In genomic region chr3:49021813-49022720, GRCh38 we compare ENCODE assay signal across 8 cellular contexts. TPM values are rescaled to one million over a fixed set of nuclear protein-coding genes. Genes with fewer than 3 reads are reported as not detected.
A peak's percentile ranks its signal among the peaks of the same experiment; 100 is the strongest.
DNase-seq lines count a peak whose midpoint lies in the region; ATAC-seq, FAIRE-seq and TF ChIP-seq lines count a peak whose summit lies in the region.

TSS of gene NDUFAF3 (plus strand) at chr3:49022121. CDS start at chr3:49022145, 24 bp downstream.

- peak within 1 kb of the TSS; percentile 88 for H3K56ac ChIP-seq in H1 (replicated peaks; ENCODE audit: insufficient read length, low read depth, low read length)

- H3K27ac ChIP-seq in HL-60 (replicated peaks) (peak within 1 kb of the TSS; percentile 99), H1 (ENCODE audit: low read depth, low read length) (peak within 1 kb of the TSS; percentile 91)

- H3K18ac ChIP-seq in H1 (ENCODE audit: extremely low read depth, low read length), result peak within 1 kb of the TSS; percentile 90

- no peak within 1 kb of the TSS for H2BK15ac ChIP-seq in H1 (ENCODE audit: low read length)

- peak within 1 kb of the TSS; percentile 94 to 96 (median 96) for H3K9ac ChIP-seq in H1 (replicated peaks in 1 of 4; ENCODE audit: extremely low read depth in 1 of 4, low read depth in 3 of 4, low read length in 3 of 4)

- H3K79me2 ChIP-seq in H1 (ENCODE audit: control insufficient read depth in 1 of 2, insufficient read depth in 2 of 2, low read length in 2 of 2), result peaks cover 0 to 16% of the 10 kb centered on the region in 2 experiments; a peak in 1 of 4 replicates

- peak within 1 kb of the TSS; percentile 96 to 98 for H3K4me2 ChIP-seq in H1 (ENCODE audit: insufficient read depth in 1 of 2, low read depth in 2 of 2, low read length in 2 of 2)

- DNase-seq in COR-L47 (lab: John Stamatoyannopoulos, UW) (peak; percentile 88), HL-60 (ENCODE audit: low read depth in 1 of 2, low spot score in 1 of 2) (peak; percentile 90 to 94), NK-92 (lab: John Stamatoyannopoulos, UW; ENCODE audit: unreplicated experiment) (peak; percentile 24), H1 (ENCODE audit: low read depth in 1 of 2, low spot score in 2 of 2) (peak; percentile 82 to 98), mesenteric fat pad (ENCODE audit: low spot score) (peak; percentile 99)
- DNase-seq in activated CD8-positive, alpha-beta memory T cell treated with anti-CD3 and anti-CD28 coated beads for 4 hours (ENCODE audit: low read depth in 2 of 2), result peak; percentile 75 to 82
- peak; percentile 84 for DNase-seq in stimulated activated CD8-positive, alpha-beta memory T cell treated with anti-CD3 and anti-CD28 coated beads, Interleukin-15, amount 100 ng/mL, for 24 hours (ENCODE audit: low read depth)

- H3K79me1 ChIP-seq in H1 (ENCODE audit: low read depth, low read length), result peaks cover 5% of the 10 kb centered on the region

- H3K4me1 ChIP-seq in H1 (replicated peaks in 1 of 4; ENCODE audit: control insufficient read depth in 3 of 4, insufficient read depth in 4 of 4, low read length in 3 of 4), result peaks cover 0 to 21% (median 13%) of the 10 kb centered on the region in 4 experiments; a peak in 6 of 7 replicates

- H3K4me3 ChIP-seq in HL-60 (replicated peaks; ENCODE audit: insufficient read depth, low read length), result peak within 1 kb of the TSS; percentile 80
- H3K4me3 ChIP-seq in H1 (ENCODE audit: extremely low read depth in 1 of 4, insufficient read depth in 2 of 4, low read depth in 3 of 4, low read length in 4 of 4), result peak within 1 kb of the TSS; percentile 84 to 97 (median 95)

- no peak within 1 kb of the TSS for H3K23ac ChIP-seq in H1 (ENCODE audit: insufficient read length)

- peak in 1 of 2 experiments; percentile 88; a peak in 2 of 3 replicates for TF ChIP-seq POLR2A in H1 (IDR thresholded peaks at IDR 0.05; ENCODE audit: control extremely low read depth in 1 of 2, low read depth in 2 of 2, low read length in 2 of 2)

- peak within 1 kb of the TSS; percentile 11; the same call in 1 of the 2 replicates for H2AK5ac ChIP-seq in H1 (ENCODE audit: low read depth, low read length)

- H3K23me2 ChIP-seq in H1 (ENCODE audit: low read depth, low read length), result peaks cover 32% of the 10 kb centered on the region

- TF ChIP-seq CTCF in HL-60 (IDR thresholded peaks at IDR 0.05; ENCODE audit: insufficient read depth, low read length) (peak; percentile 91), H1 (IDR thresholded peaks at IDR 0.05; ENCODE audit: control extremely low read depth in 1 of 3, insufficient read depth in 1 of 3, low read depth in 1 of 3, low read length in 3 of 3) (peak in 2 of 3 experiments; percentile 87 to 96; a peak in 3 of 4 replicates)

- H4K20me1 ChIP-seq in H1 (replicated peaks in 1 of 2; ENCODE audit: control insufficient read depth in 1 of 2, insufficient read depth in 2 of 2, low read length in 2 of 2), result peaks cover 11 to 15% of the 10 kb centered on the region in 2 experiments

- peak within 1 kb of the TSS; percentile 99 for H4K8ac ChIP-seq in H1 (ENCODE audit: extremely low read depth, insufficient read depth, low read length)

- H2BK12ac ChIP-seq in H1 (ENCODE audit: low read depth, low read length), result 0 out of 2 replicates have a peak within 1 kb of the TSS, but pooled peaks have one; percentile 75

- TF ChIP-seq EP300 in H1 (IDR thresholded peaks at IDR 0.05; ENCODE audit: borderline replicate concordance in 1 of 2, low read depth in 2 of 2, low read length in 2 of 2), result no peak; a peak in 1 of 3 replicates

- H3K36me3 ChIP-seq in H1 (ENCODE audit: control insufficient read depth in 2 of 4, insufficient read depth in 4 of 4, low read length in 3 of 4), result peaks cover 32 to 41% (median 35%) of the 10 kb centered on the region in 4 experiments

- peak; percentile 58 for ATAC-seq in GM19463 (IDR thresholded peaks at IDR 0.05; ENCODE audit: unreplicated experiment)

- CTCF ChIA-PET in H1 (lab: Charles Lee; ENCODE audit: partially characterized antibody), result interaction anchor here (0.6 to 24.3 kb wide), 18 partner anchors 9 to 357 kb away, joined by 3 to 467 read pairs (median 4); partner anchors contain the start of genes P4HTM, QRICH1, USP19 and WDR6

- H3K27me3 ChIP-seq in HL-60 (ENCODE audit: insufficient read depth, poor library complexity, severe bottlenecking), result no peaks in the 10 kb centered on the region
- no peaks in the 10 kb centered on the region; a peak in 1 of 7 replicates for H3K27me3 ChIP-seq in H1 (replicated peaks in 1 of 4; ENCODE audit: control insufficient read depth in 3 of 4, extremely low read depth in 1 of 4, insufficient read depth in 3 of 4, low read length in 3 of 4)

- no peak within 1 kb of the TSS for H2BK20ac ChIP-seq in H1 (ENCODE audit: low read length)

- H2AFZ ChIP-seq in H1 (ENCODE audit: low read length), result no peak within 1 kb of the TSS; the same call in 1 of the 2 replicates

- peak within 1 kb of the TSS; percentile 98 for H2BK5ac ChIP-seq in H1 (ENCODE audit: low read depth, low read length)

- H2BK120ac ChIP-seq in H1 (replicated peaks; ENCODE audit: low read depth, low read length), result no peak within 1 kb of the TSS

- POLR2A ChIA-PET in H1 (lab: Charles Lee; ENCODE audit: partially characterized antibody), result interaction anchor here (0.7 to 38.8 kb wide), 20 partner anchors 9 to 390 kb away, joined by 3 to 1518 read pairs (median 6); partner anchors contain the start of genes DALRD3, IMPDH2, IP6K2 and KLHDC8B

- H3K4ac ChIP-seq in H1 (replicated peaks; ENCODE audit: insufficient read length, low read depth, low read length), result peak within 1 kb of the TSS; percentile 62

- TF ChIP-seq RAD21 in H1 (IDR thresholded peaks at IDR 0.05 in 1 of 2, conservative IDR thresholded peaks at IDR 0.05 in 1 of 2; ENCODE audit: low read depth in 2 of 2, low read length in 2 of 2), result peak; percentile 25 to 41; a peak in 3 of 4 replicates

- H3K14ac ChIP-seq in H1 (ENCODE audit: insufficient read length), result no peak within 1 kb of the TSS

- WGBS in H1 (ENCODE audit: extremely low coverage in 1 of 2, insufficient coverage in 1 of 2, insufficient read length in 1 of 2, insufficient replicate concordance in 2 of 2, low coverage in 1 of 2, low lambda C conversion rate in 2 of 2, missing lambda C conversion rate in 1 of 2), 2 experiments, result 3% methylated on average over 65 of the region's 83 CpGs; no CpG with 5 or more reads in 1 of the 2 experiments

- FAIRE-seq in H1 (lab: Jason Lieb, UNC), result no peak

- peak within 1 kb of the TSS; percentile 29 for H4K91ac ChIP-seq in H1 (replicated peaks; ENCODE audit: insufficient read length, low read length)

- H3K9me3 ChIP-seq in H1 (ENCODE audit: insufficient read depth in 2 of 2, low read depth in 1 of 2, low read length in 1 of 2), result no peaks in the 10 kb centered on the region

- peak within 1 kb of the TSS; percentile 90 for H4K5ac ChIP-seq in H1 (ENCODE audit: insufficient read length, low read depth, low read length)

TF ChIP-seq in H1, 55 proteins besides CTCF, POLR2A, EP300 and RAD21 (continues in another document):
- TF ChIP-seq SP2 (IDR thresholded peaks at IDR 0.05; ENCODE audit: low read length) (peak; percentile 61; the same call in 1 of the 2 replicates), KDM1A (IDR thresholded peaks at IDR 0.05; ENCODE audit: borderline replicate concordance, low read length) (no peak), TBP (IDR thresholded peaks at IDR 0.05; ENCODE audit: low read depth, low read length) (peak; percentile 82), JUN (IDR thresholded peaks at IDR 0.05; ENCODE audit: low read depth, low read length) (no peak), JUND (IDR thresholded peaks at IDR 0.05; ENCODE audit: low read length) (peak; percentile 55; the same call in 1 of the 2 replicates), ATF2 (IDR thresholded peaks at IDR 0.05; ENCODE audit: low read length) (peak; percentile 55; the same call in 1 of the 2 replicates), MAX (IDR thresholded peaks at IDR 0.05) (peak; percentile 80), YY1 (IDR thresholded peaks at IDR 0.05; ENCODE audit: low read depth, low read length) (peak; percentile 89), TAF1 (IDR thresholded peaks at IDR 0.05; ENCODE audit: low read depth, low read length) (peak; percentile 92), KDM5A (IDR thresholded peaks at IDR 0.05; ENCODE audit: low read length) (no peak; the same call in 1 of the 2 replicates), KDM4A (IDR thresholded peaks at IDR 0.05; ENCODE audit: low read depth, low read length, severe bottlenecking) (peak; percentile 72), GABPA (IDR thresholded peaks at IDR 0.05; ENCODE audit: borderline replicate concordance, insufficient read depth, low read length) (no peak), RBBP5 (IDR thresholded peaks at IDR 0.05; ENCODE audit: borderline replicate concordance, low read depth, low read length) (peak; percentile 83; the same call in 1 of the 2 replicates), BACH1 (IDR thresholded peaks at IDR 0.05; ENCODE audit: low read length) (no peak), NANOG (IDR thresholded peaks at IDR 0.05; ENCODE audit: insufficient read depth, low read depth, low read length, poor library complexity, severe bottlenecking) (peak; percentile 43), POLR2AphosphoS5 (IDR thresholded peaks at IDR 0.05; ENCODE audit: low read depth, low read length) (peak; percentile 98)

RNA-seq across cellular contexts. Expression of gene NDUFAF3, which starts in this region (rescaled TPM):
- 26.2 and 27.8 TPM in 2 replicates for total RNA-seq in H1 (2021; fragmentation: NEBNext Ultra II Directional; extraction: Animal tissue kit (Norgen Biotek cat#: 25700))
- 45.5 and 52.1 TPM in 2 replicates for polyA plus RNA-seq in H1 (2011; rRNA removed)
- 31.7 TPM for polyA plus RNA-seq in H1 (2011; cell fraction: cytosol; rRNA removed)
- polyA plus RNA-seq in H1 (2011; cell fraction: nucleus; rRNA removed), result 38.4 TPM
- polyA plus RNA-seq in H1 (2012, experiment 1 of 2), result 10.4 to 48.0 TPM (median 37.5 TPM) in 4 replicates
- 25.5 TPM for polyA plus RNA-seq in H1 (2012, experiment 2 of 2)
- 38.2 TPM for polyA plus RNA-seq in H1 (2013, experiment 1 of 2)
- 40.2 TPM for polyA plus RNA-seq in H1 (2013, experiment 2 of 2)
- 15.3 and 24.4 TPM in 2 replicates for polyA minus RNA-seq in H1 (2011; rRNA and poly(A)+ RNA removed)
- 24.3 TPM for polyA minus RNA-seq in H1 (2011; cell fraction: cytosol; rRNA and poly(A)+ RNA removed)
- polyA minus RNA-seq in H1 (2011; cell fraction: nucleus; rRNA and poly(A)+ RNA removed), result 52.4 TPM
- 102 TPM for total RNA-seq in mesenteric fat pad

Comparison
In these comparisons a context has a peak if more than half of its experiments do, and no peak if none do; other contexts are left out.
1. Peak in every context shown above with its lines: DNase-seq, ATAC-seq, H3K4me3 ChIP-seq and H3K27ac ChIP-seq.
2. DNase-seq: peak in every context shown above with its lines; median percentile 99 in mesenteric fat pad; 92 in HL-60; 90 in H1; 88 in COR-L47; 84 in stimulated activated CD8-positive, alpha-beta memory T cell treated with anti-CD3 and anti-CD28 coated beads, Interleukin-15, amount 100 ng/mL, for 24 hours; 78 in activated CD8-positive, alpha-beta memory T cell treated with anti-CD3 and anti-CD28 coated beads for 4 hours; 24 in NK-92.